In the genomic region with DNA sequence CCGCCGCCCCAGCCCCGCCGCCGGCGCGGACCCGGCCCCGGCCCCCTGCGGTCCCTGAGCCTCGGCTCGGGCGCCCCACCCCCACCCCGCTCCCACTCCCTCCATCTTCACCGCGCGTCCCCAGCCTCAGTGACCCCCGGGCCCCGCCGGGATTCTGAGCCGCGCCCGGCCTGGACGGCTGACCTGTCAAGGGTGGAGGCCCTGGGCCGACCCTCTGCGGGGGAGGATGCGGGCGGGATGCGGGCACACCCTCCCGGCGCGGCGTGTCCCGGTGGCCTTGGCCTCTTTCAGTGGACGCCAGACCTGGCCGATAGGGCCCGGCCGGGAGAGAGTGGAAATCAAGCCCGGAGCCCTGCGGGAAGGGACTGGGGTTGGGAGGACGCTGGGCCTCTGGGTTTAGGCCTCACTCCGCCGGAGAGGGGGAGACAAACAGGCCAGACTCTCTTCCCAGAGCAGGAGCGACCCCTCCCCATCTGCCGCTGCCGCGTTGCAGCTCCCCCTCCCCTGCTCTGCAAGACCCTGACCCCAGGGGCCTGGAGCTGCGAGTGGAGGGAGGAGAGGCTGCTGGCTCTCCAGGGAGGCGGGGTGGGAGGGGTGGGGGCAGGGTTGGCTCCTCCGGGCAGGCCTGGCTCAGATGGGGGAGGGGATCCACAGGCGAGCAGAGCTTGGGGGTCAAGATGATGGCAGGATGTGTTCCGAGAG, we compare ENCODE assay signal across 1 cellular context.
TF ChIP-seq lines count a peak whose summit lies in the region.

No MANE protein-coding gene starts in this region.

TF ChIP-seq in WTC11, 78 proteins besides CTCF, POLR2A, EP300 and RAD21 (continued from another document):
- TF ChIP-seq PRDM15 (CRISPR knock-in tag; IDR thresholded peaks at IDR 0.05): 0 out of 2 replicates have a peak, but pooled peaks have one; percentile 18
